In genomic region chr22:28920757-28921584, GRCh38 we compare ENCODE assay signal across 20 cellular contexts. TPM values are rescaled to one million over a fixed set of nuclear protein-coding genes. Genes with fewer than 3 reads are reported as not detected.
DNase-seq lines count a peak whose midpoint lies in the region; ATAC-seq, FAIRE-seq and TF ChIP-seq lines count a peak whose summit lies in the region.
"Had no signal": no experiment of that assay in that cellular context is flagged by ENCODE, and none has a peak within 500 bp of the region (broad histone marks: within the 10 kb centered on the region; RNA-seq: fewer than 3 reads in every experiment).

No MANE protein-coding gene starts in this region.

- ATAC-seq in HepG2: peak; percentile 73
- ATAC-seq in stimulated activated naive CD8-positive, alpha-beta T cell treated with anti-CD3 and anti-CD28 coated beads, Interleukin-15, amount 100 ng/mL, for 72 hours: peak; percentile 78
- ATAC-seq: activated CD4-positive, alpha-beta T cell treated with anti-CD3 and anti-CD28 coated beads for 36 hours had no signal

- CTCF ChIA-PET in OCI-LY7 (lab: Charles Lee; ENCODE audit: unreplicated experiment): no interaction called here
- CTCF ChIA-PET in HepG2 (lab: Yijun Ruan, JAX; ENCODE audit: low intra/inter-chr PET ratio, low total read pairs): no interaction called here

- H3K79me2 ChIP-seq in OCI-LY7 (ENCODE audit: insufficient read depth, low read depth, low read length) (no peaks in the 10 kb centered on the region), HepG2 (ENCODE audit: insufficient read depth, low read length) (peaks cover 99% of the 10 kb centered on the region)

- TF ChIP-seq RAD21 in HepG2 (CRISPR knock-in tag; IDR thresholded peaks at IDR 0.05): peak; percentile 38; the same call in 1 of the 2 replicates

- DNase-seq in NCI-H2171 treated with DMSO at 0.1 percent for 48 hours (lab: John Stamatoyannopoulos, UW) (peak; percentile 24), NCI-H2171 (lab: John Stamatoyannopoulos, UW) (no peak), OCI-LY7 (ENCODE audit: low spot score) (peak; percentile 24), HepG2 (ENCODE audit: low spot score) (peak; percentile 97), NCI-H345 (lab: John Stamatoyannopoulos, UW) (no peak), dermis blood vessel endothelial cell (no peak), substantia nigra (lab: John Stamatoyannopoulos, UW) (no peak)
- peak in 1 of 2 donors; percentile 25 for DNase-seq in stimulated activated naive CD8-positive, alpha-beta T cell treated with anti-CD3 and anti-CD28 coated beads, Interleukin-15, amount 100 ng/mL, for 72 hours
- DNase-seq: activated CD4-positive, alpha-beta T cell treated with anti-CD3 and anti-CD28 coated beads for 36 hours; activated naive CD4-positive, alpha-beta T cell treated with anti-CD3 and anti-CD28 coated beads, Interleukin-2, amount 10 ng/mL, durations not matched to agents 7 days and 5 days; CD4-positive, alpha-beta memory T cell; effector memory CD4-positive, alpha-beta T cell; kidney glomerular epithelial cell; NCI-H1417 treated with DMSO at 0.1 percent for 48 hours; NCI-H446 treated with DMSO at 0.1 percent for 48 hours; ovary; T1000 had no signal

- no peak overlapping the region for H3K27ac Mint-ChIP-seq in stimulated activated naive CD8-positive, alpha-beta T cell treated with anti-CD3 and anti-CD28 coated beads, Interleukin-15, amount 100 ng/mL, for 72 hours
- H3K27ac Mint-ChIP-seq: activated CD4-positive, alpha-beta T cell treated with anti-CD3 and anti-CD28 coated beads for 36 hours; activated naive CD4-positive, alpha-beta T cell treated with anti-CD3 and anti-CD28 coated beads, Interleukin-2, amount 10 ng/mL, durations not matched to agents 7 days and 5 days; CD4-positive, alpha-beta memory T cell had no signal

- H2AFZ ChIP-seq in OCI-LY7 (ENCODE audit: low read length): no peak overlapping the region
- no peak overlapping the region for H2AFZ ChIP-seq in HepG2 (ENCODE audit: low read length)

- H3K27ac ChIP-seq in OCI-LY7 (ENCODE audit: low read depth, low read length, poor library complexity, severe bottlenecking) (no peak overlapping the region), HepG2 (ENCODE audit: extremely low read length, insufficient read depth, low read length) (peak overlapping the region; percentile 96), substantia nigra (ENCODE audit: low read depth, low read length, poor library complexity, severe bottlenecking) (no peak overlapping the region)
- H3K27ac ChIP-seq: breast epithelium, SJSA1 had no signal

- H3K27me3 Mint-ChIP-seq in stimulated activated naive CD8-positive, alpha-beta T cell treated with anti-CD3 and anti-CD28 coated beads, Interleukin-15, amount 100 ng/mL, for 72 hours: peaks cover 83% of the 10 kb centered on the region

- intact Hi-C loops in OCI-LY7 (cut with micrococcal nuclease; ENCODE audit: unreplicated experiment) (no loop called here), HepG2 (cut with micrococcal nuclease; ENCODE audit: unreplicated experiment) (loop anchor here (5.0 kb wide), 1 partner anchor 34 kb away; no protein-coding TSS in a partner anchor)

- in situ Hi-C loops in HepG2 (cut with HindIII; ENCODE audit: extremely low pct_ligation_motif_present, low pct_unique_long_range_greater_than_20kb): no loop called here

- TF ChIP-seq CTCF in OCI-LY7 (conservative IDR thresholded peaks at IDR 0.05; ENCODE audit: low read length) (no peak), HepG2 (CRISPR knock-in tag; IDR thresholded peaks at IDR 0.05) (no peak)

- POLR2A ChIA-PET in OCI-LY7 (lab: Charles Lee): no interaction called here
- POLR2A ChIA-PET in HepG2 (lab: Yijun Ruan, JAX): interaction anchor here (0.8 to 4.9 kb wide), 18 partner anchors 9 to 121 kb away, joined by 3 to 44 read pairs (median 4); partner anchors contain the start of genes XBP1 and ZNRF3

- TF ChIP-seq POLR2A in HepG2 (IDR thresholded peaks at IDR 0.05; ENCODE audit: insufficient read depth in 1 of 2, low read depth in 2 of 2, low read length in 2 of 2): peak in 1 of 2 experiments; percentile 78; a peak in 2 of 4 replicates

- peak; percentile 95 for FAIRE-seq in HepG2 (lab: Jason Lieb, UNC)
- FAIRE-seq: A204.1 had no signal

- BruUV-seq in OCI-LY7 (replicated peaks; lab: Mats Ljungman, UMichigan): no TSS peak
- no TSS peak for BruUV-seq in HepG2 (replicated peaks; lab: Mats Ljungman, UMichigan)

- H3K4me1 Mint-ChIP-seq in stimulated activated naive CD8-positive, alpha-beta T cell treated with anti-CD3 and anti-CD28 coated beads, Interleukin-15, amount 100 ng/mL, for 72 hours: peaks cover 26% of the 10 kb centered on the region
- H3K4me1 Mint-ChIP-seq: activated naive CD4-positive, alpha-beta T cell treated with anti-CD3 and anti-CD28 coated beads, Interleukin-2, amount 10 ng/mL, durations not matched to agents 7 days and 5 days had no signal

- no peaks in the 10 kb centered on the region for H3K36me3 ChIP-seq in OCI-LY7 (ENCODE audit: insufficient read depth, low read length)
- peaks cover 5 to 9% of the 10 kb centered on the region in 2 experiments; a peak in 3 of 5 replicates for H3K36me3 ChIP-seq in HepG2 (replicated peaks in 1 of 2; ENCODE audit: control insufficient read depth in 1 of 2, insufficient read depth in 2 of 2, low read length in 2 of 2)
- H3K36me3 ChIP-seq: breast epithelium, ovary, SJSA1 had no signal

- H3K9me3 Mint-ChIP-seq in stimulated activated naive CD8-positive, alpha-beta T cell treated with anti-CD3 and anti-CD28 coated beads, Interleukin-15, amount 100 ng/mL, for 72 hours: no peaks in the 10 kb centered on the region
- H3K9me3 Mint-ChIP-seq: activated naive CD4-positive, alpha-beta T cell treated with anti-CD3 and anti-CD28 coated beads, Interleukin-2, amount 10 ng/mL, durations not matched to agents 7 days and 5 days; CD4-positive, alpha-beta memory T cell had no signal

- H3K4me1 ChIP-seq in OCI-LY7 (ENCODE audit: insufficient read depth, low read length, poor library complexity, severe bottlenecking): peaks cover 24% of the 10 kb centered on the region
- H3K4me1 ChIP-seq in HepG2 (ENCODE audit: insufficient read depth, low read length): peaks cover 100% of the 10 kb centered on the region

- no peaks in the 10 kb centered on the region for H3K27me3 ChIP-seq in HepG2 (ENCODE audit: control insufficient read depth in 1 of 2, insufficient read depth in 2 of 2, low read length in 2 of 2)
- H3K27me3 ChIP-seq: breast epithelium, ovary, SJSA1 had no signal

- no peak overlapping the region for H3K4me3 Mint-ChIP-seq in stimulated activated naive CD8-positive, alpha-beta T cell treated with anti-CD3 and anti-CD28 coated beads, Interleukin-15, amount 100 ng/mL, for 72 hours
- H3K4me3 Mint-ChIP-seq: activated CD4-positive, alpha-beta T cell treated with anti-CD3 and anti-CD28 coated beads for 36 hours; activated naive CD4-positive, alpha-beta T cell treated with anti-CD3 and anti-CD28 coated beads, Interleukin-2, amount 10 ng/mL, durations not matched to agents 7 days and 5 days; CD4-positive, alpha-beta memory T cell had no signal

- no peak overlapping the region for H3K4me3 ChIP-seq in OCI-LY7 (ENCODE audit: low read depth, low read length, poor library complexity, severe bottlenecking)
- H3K4me3 ChIP-seq in HepG2 (replicated peaks in 1 of 3; ENCODE audit: insufficient read depth in 1 of 3, low read depth in 2 of 3, low read length in 3 of 3): peak overlapping the region in 1 of 3 experiments; percentile 11; a peak in 1 of 6 replicates
- H3K4me3 ChIP-seq: breast epithelium, ovary, SJSA1 had no signal

- H3K9ac ChIP-seq in HepG2 (ENCODE audit: insufficient read depth, low read depth, low read length): peak overlapping the region; percentile 73

- H4K20me1 ChIP-seq in OCI-LY7 (ENCODE audit: insufficient read depth, low read length) (no peaks in the 10 kb centered on the region; the same call in 1 of the 2 replicates), HepG2 (ENCODE audit: insufficient read depth, low read length) (no peaks in the 10 kb centered on the region)

- peak in 1 of 2 experiments; percentile 94; a peak in 2 of 4 replicates for TF ChIP-seq EP300 in HepG2 (IDR thresholded peaks at IDR 0.05; ENCODE audit: low read depth in 2 of 2, low read length in 2 of 2)
- TF ChIP-seq EP300 in HepG2 (CRISPR knock-in tag; IDR thresholded peaks at IDR 0.05; ENCODE audit: borderline replicate concordance): peak; percentile 79; the same call in 1 of the 2 replicates

- no peaks in the 10 kb centered on the region for H3K9me2 ChIP-seq in OCI-LY7 (ENCODE audit: insufficient read depth, low read length)

- WGBS in HepG2 (ENCODE audit: low lambda C conversion rate): 15% methylated on average over 7 of the region's 7 CpGs

- H3K4me2 ChIP-seq in OCI-LY7 (ENCODE audit: low read length): no peak overlapping the region
- H3K4me2 ChIP-seq in HepG2 (ENCODE audit: low read depth, low read length): peak overlapping the region; percentile 69

- H3K9me3 ChIP-seq in OCI-LY7 (ENCODE audit: low read length) (no peaks in the 10 kb centered on the region), HepG2 (ENCODE audit: low read length) (no peaks in the 10 kb centered on the region)
- H3K9me3 ChIP-seq: breast epithelium, ovary, SJSA1 had no signal

RNA-seq across cellular contexts. Expression of gene ZNRF3, which starts 37.6 kb away (rescaled TPM):
- total RNA-seq in OCI-LY7 (2014; rRNA removed; shearing (Covaris generic)): 1.2 and 3.6 TPM in 2 replicates
- total RNA-seq in OCI-LY7 (2022) (3.1 and 3.9 TPM in 2 replicates), HepG2 (2016; rRNA removed; fragmentation: Illumina TruSeq; extraction: Trizol) (17.6 and 36.7 TPM in 2 replicates), dermis blood vessel endothelial cell (2.6 and 3.2 TPM in 2 replicates)
- 6.8 and 7.3 TPM in 2 replicates for total RNA-seq in HepG2 (2016; cell fraction: cytosol; rRNA removed; fragmentation: Illumina TruSeq; extraction: Trizol; ENCODE audit: low read depth)
- 15.3 and 36.6 TPM in 2 replicates for total RNA-seq in HepG2 (2016; cell fraction: insoluble cytoplasmic fraction; rRNA removed; fragmentation: Illumina TruSeq; extraction: Trizol)
- total RNA-seq in HepG2 (2016; cell fraction: membrane; rRNA removed; fragmentation: Illumina TruSeq; extraction: Trizol): 18.5 and 19.0 TPM in 2 replicates
- 35.5 and 42.6 TPM in 2 replicates for total RNA-seq in HepG2 (2016; cell fraction: nucleus; rRNA removed; fragmentation: Illumina TruSeq; extraction: Trizol)
- polyA plus RNA-seq in HepG2 (2011; rRNA removed): 17.4 and 20.3 TPM in 2 replicates
- polyA plus RNA-seq in HepG2 (2011; cell fraction: cytosol; rRNA removed): 12.9 and 24.5 TPM in 2 replicates
- polyA plus RNA-seq in HepG2 (2011; cell fraction: nucleus; rRNA removed): 30.8 and 41.2 TPM in 2 replicates
- 19.0 and 20.9 TPM in 2 replicates for polyA plus RNA-seq in HepG2 (2012)
- 3.0 and 3.4 TPM in 2 replicates for polyA plus RNA-seq in HepG2 (2016; cell fraction: cytosol; fragmentation: Illumina TruSeq; extraction: Trizol; ENCODE audit: low read depth)
- 14.9 and 16.9 TPM in 2 replicates for polyA plus RNA-seq in HepG2 (2016; cell fraction: insoluble cytoplasmic fraction; fragmentation: Illumina TruSeq; extraction: Trizol; ENCODE audit: low read depth)
- 7.9 and 8.5 TPM in 2 replicates for polyA plus RNA-seq in HepG2 (2016; cell fraction: membrane; fragmentation: Illumina TruSeq; extraction: Trizol; ENCODE audit: low read depth)
- polyA plus RNA-seq in HepG2 (2016; cell fraction: nucleus; fragmentation: Illumina TruSeq; extraction: Trizol; ENCODE audit: insufficient read depth, low read depth): 54.3 and 62.4 TPM in 2 replicates
- 2.0 and 68.2 TPM in 2 replicates for polyA minus RNA-seq in HepG2 (2011; rRNA and poly(A)+ RNA removed; ENCODE audit: low replicate concordance)
- 28.7 and 38.5 TPM in 2 replicates for polyA minus RNA-seq in HepG2 (2011; cell fraction: cytosol; rRNA and poly(A)+ RNA removed)
- polyA minus RNA-seq in HepG2 (2011; cell fraction: nucleus; rRNA and poly(A)+ RNA removed): 19.8 and 22.1 TPM in 2 replicates

Comparison
In these comparisons a context has a peak if more than half of its experiments do, and no peak if none do; other contexts are left out.
1. DNase-seq: peak in NCI-H2171 treated with DMSO at 0.1 percent for 48 hours (single experiment), OCI-LY7 (single experiment) and HepG2 (single experiment); none in NCI-H2171 (single experiment), NCI-H345 (single experiment), dermis blood vessel endothelial cell (single experiment) and substantia nigra (0 of 49).